ENCODE assay signal across 22 cellular contexts in genomic region chr9:90162819-90163218, GRCh38.
"Had no signal": no experiment of that assay in that cellular context is flagged by ENCODE, and none has a peak within 500 bp of the region (broad histone marks: within the 10 kb centered on the region; RNA-seq: fewer than 3 reads in every experiment).

No MANE protein-coding gene starts in this region.

- H3K4me3 ChIP-seq: ascending aorta, body of pancreas, K562 had no signal

- H3K9me3 ChIP-seq: ascending aorta, body of pancreas had no signal

- H3K36me3 ChIP-seq: ascending aorta had no signal

- H3K27me3 ChIP-seq: ascending aorta, body of pancreas had no signal

- H3K4me1 ChIP-seq: ascending aorta had no signal

- H3K27ac ChIP-seq: ascending aorta, body of pancreas had no signal

- DNase-seq: activated B cell treated with CpG ODN at 0.5 μM for 24 hours; activated CD4-positive, alpha-beta T cell treated with anti-CD3 and anti-CD28 coated beads for 1 hour; activated CD4-positive, alpha-beta T cell treated with anti-CD3 and anti-CD28 coated beads, Interleukin-2, amount 10 ng/mL, durations not matched to agents 24 days and 14 days; activated CD4-positive, alpha-beta T cell treated with anti-CD3 and anti-CD28 coated beads, Interleukin-2, amount 50 U/mL, for 48 hours; activated CD8-positive, alpha-beta memory T cell treated with anti-CD3 and anti-CD28 coated beads, Interleukin-2, amount 10 ng/mL, durations not matched to agents 7 days and 5 days; activated effector memory CD4-positive, alpha-beta T cell treated with Interleukin-2 at 50 U/mL for 16 hours; activated naive CD4-positive, alpha-beta T cell; activated T-cell treated with anti-CD3 and anti-CD28 coated beads, Interleukin-2, amount 50 U/mL, for 24 hours; body of pancreas; central memory CD4-positive, alpha-beta T cell; MV-4-11; NCI-H1105; NCI-H1436; NCI-H1694 treated with DMSO at 0.1 percent for 48 hours; NCI-H2029 treated with DMSO at 0.1 percent for 48 hours; NCI-H510A treated with DMSO at 0.1 percent for 48 hours; NCI-H69; NK-92 treated with Interleukin-12 subunit alpha and Interleukin-12 subunit beta, amount 100 ng/mL, for 24 hours; PC-3; SHP77 treated with DMSO at 0.1 percent for 48 hours had no signal
